In genomic region chr14:93320489-93320888, GRCh38 we compare ENCODE assay signal across 1 cellular context.
A peak's percentile ranks its signal among the peaks of the same experiment; 100 is the strongest.
TF ChIP-seq lines count a peak whose summit lies in the region.

No MANE protein-coding gene starts in this region.

TF ChIP-seq in K562, 482 proteins besides CTCF, POLR2A, EP300 and RAD21:
- TF ChIP-seq SMARCE1 (IDR thresholded peaks at IDR 0.05) = no peak
- no peak for TF ChIP-seq TAF9B (IDR thresholded peaks at IDR 0.05; ENCODE audit: partially characterized antibody)
- no peak for TF ChIP-seq ZNF311 (CRISPR knock-in tag; IDR thresholded peaks at IDR 0.05)
- TF ChIP-seq SIRT6 (IDR thresholded peaks at IDR 0.05; ENCODE audit: low read depth, low read length) = no peak
- TF ChIP-seq KLF13 (tag; IDR thresholded peaks at IDR 0.05; ENCODE audit: borderline replicate concordance, low read depth) = no peak
- no peak for TF ChIP-seq ZNF140 (CRISPR knock-in tag; IDR thresholded peaks at IDR 0.05)
- no peak for TF ChIP-seq RBM17 (IDR thresholded peaks at IDR 0.05; ENCODE audit: borderline replicate concordance, low read depth, low read length)
- no peak for TF ChIP-seq FOXA1 (IDR thresholded peaks at IDR 0.05; ENCODE audit: borderline replicate concordance)
- peak; percentile 29; the same call in 1 of the 2 replicates for TF ChIP-seq RAD51 (IDR thresholded peaks at IDR 0.05; ENCODE audit: borderline replicate concordance, low read depth)
- peak; percentile 58; the same call in 1 of the 2 replicates for TF ChIP-seq L3MBTL2 (IDR thresholded peaks at IDR 0.05)
- TF ChIP-seq ZNF184 (CRISPR knock-in tag; IDR thresholded peaks at IDR 0.05) = no peak
- no peak for TF ChIP-seq ZNF76 (CRISPR knock-in tag; IDR thresholded peaks at IDR 0.05; ENCODE audit: borderline replicate concordance)
- no peak for TF ChIP-seq POLR2B (IDR thresholded peaks at IDR 0.05; ENCODE audit: low read depth, partially characterized antibody)
- TF ChIP-seq TEAD2 (tag; IDR thresholded peaks at IDR 0.05) = no peak
- TF ChIP-seq HIVEP1 (CRISPR knock-in tag; IDR thresholded peaks at IDR 0.05) = no peak
- no peak for TF ChIP-seq PURB (CRISPR knock-in tag; IDR thresholded peaks at IDR 0.05; ENCODE audit: low read depth)
- TF ChIP-seq EHMT2 (IDR thresholded peaks at IDR 0.05) = no peak
- no peak for TF ChIP-seq CEBPG (CRISPR knock-in tag; IDR thresholded peaks at IDR 0.05)
- 0 out of 4 replicates have a peak, but pooled peaks of 1 of the 2 experiments have one; percentile 16 for TF ChIP-seq CEBPG (tag; conservative IDR thresholded peaks at IDR 0.05 in 1 of 2, IDR thresholded peaks at IDR 0.05 in 1 of 2)
- no peak for TF ChIP-seq MXD1 (CRISPR knock-in tag; IDR thresholded peaks at IDR 0.05; ENCODE audit: borderline replicate concordance, poor library complexity, severe bottlenecking)
- TF ChIP-seq MLX (CRISPR knock-in tag; conservative IDR thresholded peaks at IDR 0.05) = no peak
- no peak for TF ChIP-seq CHD4 (IDR thresholded peaks at IDR 0.05; ENCODE audit: insufficient read depth, insufficient replicate concordance, low read depth, low read length, poor library complexity, severe bottlenecking)
- no peak for TF ChIP-seq ARHGAP35 (IDR thresholded peaks at IDR 0.05; ENCODE audit: partially characterized antibody)
- TF ChIP-seq ZNF79 (CRISPR knock-in tag; IDR thresholded peaks at IDR 0.05; ENCODE audit: low read depth) = no peak
- no peak for TF ChIP-seq TBP (optimal IDR thresholded peaks at IDR 0.05; ENCODE audit: low read depth, low read length)
- TF ChIP-seq ZNF318 (IDR thresholded peaks at IDR 0.05; ENCODE audit: borderline replicate concordance in 1 of 2, low read depth in 1 of 2) = no peak
- peak; percentile 57; the same call in 1 of the 2 replicates for TF ChIP-seq MGA (IDR thresholded peaks at IDR 0.05)
- TF ChIP-seq RBM39 (optimal IDR thresholded peaks at IDR 0.05; ENCODE audit: low read depth, low read length) = no peak
- no peak for TF ChIP-seq ZNF436 (CRISPR knock-in tag; IDR thresholded peaks at IDR 0.05)
- no peak for TF ChIP-seq SP1 (CRISPR knock-in tag; IDR thresholded peaks at IDR 0.05)
- TF ChIP-seq ZNF695 (CRISPR knock-in tag; IDR thresholded peaks at IDR 0.05) = no peak
- TF ChIP-seq SIN3A (IDR thresholded peaks at IDR 0.05; ENCODE audit: borderline replicate concordance in 2 of 2, control insufficient read depth in 1 of 2, low read depth in 2 of 2, low read length in 2 of 2) = no peak
- no peak for TF ChIP-seq PML (IDR thresholded peaks at IDR 0.05; ENCODE audit: low read length)
